ENCODE assay signal across 18 cellular contexts in genomic region chr12:30105505-30105904, GRCh38.
A peak's percentile ranks its signal among the peaks of the same experiment; 100 is the strongest.
DNase-seq lines count a peak whose midpoint lies in the region; TF ChIP-seq lines count a peak whose summit lies in the region.
"Had no signal": no experiment of that assay in that cellular context is flagged by ENCODE, and none has a peak within 500 bp of the region (broad histone marks: within the 10 kb centered on the region; RNA-seq: fewer than 3 reads in every experiment).

No MANE protein-coding gene starts in this region.

- H2AFZ ChIP-seq in neural cell (ENCODE audit: low read depth, low read length), result no peak overlapping the region

- H3K4me3 ChIP-seq in SJCRH30, result no peak overlapping the region
- H3K4me3 ChIP-seq in neural cell (ENCODE audit: low read length), result peak overlapping the region; percentile 2
- H3K4me3 ChIP-seq in WERI-Rb-1 (ENCODE audit: low read depth, low read length), result no peak overlapping the region
- H3K4me3 ChIP-seq: A549; BLaER1 treated with 17β-estradiol and CSF1 and Interleukin-3, amounts not matched to agents 10 nM and 100 nM had no signal

- no peak overlapping the region for H3K9ac ChIP-seq in neural cell (ENCODE audit: low read length)
- H3K9ac ChIP-seq: BLaER1 treated with 17β-estradiol and CSF1 and Interleukin-3, amounts not matched to agents 10 nM and 100 nM had no signal

- H3K36me3 ChIP-seq in SJCRH30, result no peaks in the 10 kb centered on the region
- H3K36me3 ChIP-seq in neural cell (ENCODE audit: insufficient read depth, low read length), result no peaks in the 10 kb centered on the region
- no peaks in the 10 kb centered on the region for H3K36me3 ChIP-seq in WERI-Rb-1
- H3K36me3 ChIP-seq: BLaER1 treated with 17β-estradiol and CSF1 and Interleukin-3, amounts not matched to agents 10 nM and 100 nM had no signal

- peaks cover 29% of the 10 kb centered on the region for H3K4me1 ChIP-seq in SJCRH30
- H3K4me1 ChIP-seq: A549; BLaER1 treated with 17β-estradiol and CSF1 and Interleukin-3, amounts not matched to agents 10 nM and 100 nM; Caco-2 had no signal

- TF ChIP-seq RAD21 in neural cell (conservative IDR thresholded peaks at IDR 0.05), result no peak

- H3K9me2 ChIP-seq in neural cell (ENCODE audit: insufficient read depth, low read length), result no peaks in the 10 kb centered on the region

- no peaks in the 10 kb centered on the region for H3F3A ChIP-seq in neural cell (ENCODE audit: insufficient read depth, low read length, poor library complexity, severe bottlenecking)

- H3K79me2 ChIP-seq in neural cell (replicated peaks; ENCODE audit: insufficient read depth, low read length), result no peaks in the 10 kb centered on the region

- no peak for DNase-seq in SJCRH30
- DNase-seq in dermis blood vessel endothelial cell, result peak; percentile 4
- DNase-seq in putamen (ENCODE audit: low spot score), result peak; percentile 4
- no peak for DNase-seq in NCI-H82 treated with DMSO at 0.1 percent for 48 hours (lab: John Stamatoyannopoulos, UW; ENCODE audit: unreplicated experiment)
- DNase-seq in WERI-Rb-1, result no peak
- no peak for DNase-seq in substantia nigra (lab: John Stamatoyannopoulos, UW)
- DNase-seq: AML-193; Caco-2; Calu3; CD4-positive, alpha-beta T cell; CD8-positive, alpha-beta T cell; DMS79 treated with DMSO at 0.1 percent for 48 hours; GF-D8 had no signal

- no peak overlapping the region for H3K4me2 ChIP-seq in neural cell (ENCODE audit: low read length)
- H3K4me2 ChIP-seq: A549; BLaER1 treated with 17β-estradiol and CSF1 and Interleukin-3, amounts not matched to agents 10 nM and 100 nM had no signal

- H3K9me3 ChIP-seq in SJCRH30 (replicated peaks), result peaks cover 4% of the 10 kb centered on the region; the same call in 1 of the 2 replicates
- no peaks in the 10 kb centered on the region for H3K9me3 ChIP-seq in neural cell (ENCODE audit: low read length)
- no peaks in the 10 kb centered on the region for H3K9me3 ChIP-seq in WERI-Rb-1 (ENCODE audit: severe bottlenecking)
- H3K9me3 ChIP-seq: A549 had no signal

- TF ChIP-seq CTCF in neural cell (IDR thresholded peaks at IDR 0.05; ENCODE audit: poor library complexity, severe bottlenecking) (no peak), WERI-Rb-1 (IDR thresholded peaks at IDR 0.05; ENCODE audit: low read depth, low read length) (no peak)

- H3K27ac ChIP-seq in SJCRH30, result peak overlapping the region; percentile 65
- no peak overlapping the region for H3K27ac ChIP-seq in neural cell (ENCODE audit: low read length)
- no peak overlapping the region for H3K27ac ChIP-seq in WERI-Rb-1
- no peak overlapping the region for H3K27ac ChIP-seq in substantia nigra (ENCODE audit: low read depth, low read length, poor library complexity, severe bottlenecking)
- H3K27ac ChIP-seq: 22Rv1; A549; BLaER1 treated with 17β-estradiol and CSF1 and Interleukin-3, amounts not matched to agents 10 nM and 100 nM; C4-2B had no signal

- TF ChIP-seq EP300 in neural cell (conservative IDR thresholded peaks at IDR 0.05; ENCODE audit: poor library complexity, severe bottlenecking), result peak; percentile 64

- no peaks in the 10 kb centered on the region for H4K20me1 ChIP-seq in neural cell (ENCODE audit: insufficient read depth)
- H4K20me1 ChIP-seq: BLaER1 treated with 17β-estradiol and CSF1 and Interleukin-3, amounts not matched to agents 10 nM and 100 nM had no signal

- H3K27me3 ChIP-seq in SJCRH30 (no peaks in the 10 kb centered on the region), neural cell (ENCODE audit: insufficient read depth, low read depth, low read length) (no peaks in the 10 kb centered on the region), WERI-Rb-1 (ENCODE audit: insufficient read depth, low read depth, severe bottlenecking) (no peaks in the 10 kb centered on the region)
- H3K27me3 ChIP-seq: BLaER1 treated with 17β-estradiol and CSF1 and Interleukin-3, amounts not matched to agents 10 nM and 100 nM had no signal

TF ChIP-seq in neural cell, 6 proteins besides CTCF, POLR2A, EP300 and RAD21:
- no peak for TF ChIP-seq SMC3 (conservative IDR thresholded peaks at IDR 0.05; ENCODE audit: poor library complexity)
- TF ChIP-seq POLR2AphosphoS5 (IDR thresholded peaks at IDR 0.05), result peak; percentile 63
- TF ChIP-seq EZH2 (IDR thresholded peaks at IDR 0.05; ENCODE audit: borderline replicate concordance, insufficient read depth, low read length, poor library complexity, severe bottlenecking), result no peak
TF ChIP-seq in neural cell: peak in this region for 1.

Comparison
In these comparisons a context has a peak if more than half of its experiments do, and no peak if none do; other contexts are left out.
1. DNase-seq: peak in dermis blood vessel endothelial cell (single experiment) and putamen (single experiment); none in SJCRH30 (0 of 2), NCI-H82 treated with DMSO at 0.1 percent for 48 hours (single experiment), WERI-Rb-1 (single experiment) and substantia nigra (0 of 49).